Comparison of ENCODE assay signal across 14 cellular contexts in genomic region chr6:170455335-170455979, GRCh38.
"Had no signal": no experiment of that assay in that cellular context is flagged by ENCODE, and none has a peak within 500 bp of the region (broad histone marks: within the 10 kb centered on the region; RNA-seq: fewer than 3 reads in every experiment).

No MANE protein-coding gene starts in this region.

- H3K27me3 ChIP-seq: ovary, right atrium auricular region, thyroid gland, upper lobe of left lung had no signal

- DNase-seq: effector memory CD8-positive, alpha-beta T cell; foreskin keratinocyte; immature natural killer cell; left cardiac atrium; mesendoderm; nucleus accumbens; ovary; small intestine; stimulated activated CD4-positive, alpha-beta T cell treated with anti-CD3 and anti-CD28 coated beads, Interleukin-2, amount 100 ng/mL, for 48 hours; stimulated activated naive CD4-positive, alpha-beta T cell treated with Interleukin-2 at 50 U/mL for 16 hours had no signal

- H3K4me1 ChIP-seq: foreskin keratinocyte had no signal

- H3K36me3 ChIP-seq: ovary, right atrium auricular region, thyroid gland, upper lobe of left lung had no signal

- H3K27ac ChIP-seq: foreskin keratinocyte, ovary, right atrium auricular region, upper lobe of left lung had no signal

- H3K4me3 ChIP-seq: lung, ovary, right atrium auricular region, thyroid gland, upper lobe of left lung had no signal

- H3K9me3 ChIP-seq: ovary, right atrium auricular region, thyroid gland, upper lobe of left lung had no signal
